In genomic region chr5:170655476-170655875, GRCh38 we compare ENCODE assay signal across 22 cellular contexts.
"Had no signal": no experiment of that assay in that cellular context is flagged by ENCODE, and none has a peak within 500 bp of the region (broad histone marks: within the 10 kb centered on the region; RNA-seq: fewer than 3 reads in every experiment).

No MANE protein-coding gene starts in this region.

- H3K27me3 ChIP-seq: right lobe of liver, tibial nerve, upper lobe of left lung had no signal

- H3K27ac ChIP-seq: dorsolateral prefrontal cortex, lower lobe of right lung, neutrophil, parathyroid adenoma, right lobe of liver, thoracic aorta, tibial nerve, upper lobe of left lung had no signal

- H3K9me3 Mint-ChIP-seq: immature natural killer cell; natural killer cell treated with Interleukin-12 subunit alpha and Interleukin-12 subunit beta and Interleukin-15 and Interleukin-18, amount 100 ng/mL, for 72 hours; neural crest cell; stimulated activated naive CD8-positive, alpha-beta T cell treated with anti-CD3 and anti-CD28 coated beads, Interleukin-15, Interleukin-2, amounts not matched to agents 100 ng/mL and 50 ng/mL, for 24 hours had no signal

- H3K27ac Mint-ChIP-seq: immature natural killer cell; naive B cell; natural killer cell treated with Interleukin-12 subunit alpha and Interleukin-12 subunit beta and Interleukin-15 and Interleukin-18, amount 100 ng/mL, for 72 hours; progenitor cell of endocrine pancreas; stimulated activated naive CD8-positive, alpha-beta T cell treated with anti-CD3 and anti-CD28 coated beads, Interleukin-15, Interleukin-2, amounts not matched to agents 100 ng/mL and 50 ng/mL, for 24 hours had no signal

- H3K4me3 ChIP-seq: dorsolateral prefrontal cortex, lower lobe of right lung, mucosa of descending colon, right lobe of liver, thoracic aorta, tibial nerve, upper lobe of left lung had no signal

- ATAC-seq: lower lobe of right lung, mucosa of descending colon, right lobe of liver had no signal

- H3K4me1 Mint-ChIP-seq: immature natural killer cell, naive B cell had no signal

- H3K36me3 Mint-ChIP-seq: immature natural killer cell; naive B cell; natural killer cell treated with Interleukin-12 subunit alpha and Interleukin-12 subunit beta and Interleukin-15 and Interleukin-18, amount 100 ng/mL, for 72 hours had no signal

- H3K4me3 Mint-ChIP-seq: immature natural killer cell; naive B cell; natural killer cell treated with Interleukin-12 subunit alpha and Interleukin-12 subunit beta and Interleukin-15 and Interleukin-18, amount 100 ng/mL, for 72 hours; neural crest cell; stimulated activated naive CD8-positive, alpha-beta T cell treated with anti-CD3 and anti-CD28 coated beads, Interleukin-15, Interleukin-2, amounts not matched to agents 100 ng/mL and 50 ng/mL, for 24 hours had no signal

- H3K36me3 ChIP-seq: lower lobe of right lung, neutrophil, right lobe of liver, thoracic aorta, tibial nerve, upper lobe of left lung had no signal

- DNase-seq: dorsolateral prefrontal cortex; effector CD4-positive, alpha-beta T cell; hypothalamus; immature natural killer cell; left ventricle myocardium superior; lower lobe of right lung; mucosa of descending colon; naive B cell; right lobe of liver; small intestine; stimulated activated CD4-positive, alpha-beta T cell treated with anti-CD3 and anti-CD28 coated beads, Interleukin-1b, Interleukin-23, amount 100 ng/mL, for 48 hours; stimulated activated CD4-positive, alpha-beta T cell treated with anti-CD3 and anti-CD28 coated beads, Interleukin-4, amount 100 ng/mL, for 1 hour; stimulated activated CD8-positive, alpha-beta memory T cell treated with anti-CD3 and anti-CD28 coated beads, Interleukin-4, amount 100 ng/mL, for 48 hours; upper lobe of left lung had no signal

- H3K9me3 ChIP-seq: lower lobe of right lung, mucosa of descending colon, neutrophil, right lobe of liver, thoracic aorta, tibial nerve, upper lobe of left lung had no signal

- H3K4me1 ChIP-seq: lower lobe of right lung, parathyroid adenoma, right lobe of liver, tibial nerve, upper lobe of left lung had no signal
